1 cellular context compared by ENCODE assay signal in genomic region chr16:53433930-53434435, GRCh38.
TF ChIP-seq lines count a peak whose summit lies in the region.

No MANE protein-coding gene starts in this region.

TF ChIP-seq in K562, 482 proteins besides CTCF, POLR2A, EP300 and RAD21 (continued from another document):
- TF ChIP-seq ZNF407 (IDR thresholded peaks at IDR 0.05; ENCODE audit: low read depth): peak; percentile 97
- TF ChIP-seq ZNF197 (CRISPR knock-in tag; IDR thresholded peaks at IDR 0.05; ENCODE audit: low read depth): 0 out of 2 replicates have a peak, but pooled peaks have one; percentile 65
- no peak for TF ChIP-seq CC2D1A (IDR thresholded peaks at IDR 0.05)
- TF ChIP-seq, protein P1, sequence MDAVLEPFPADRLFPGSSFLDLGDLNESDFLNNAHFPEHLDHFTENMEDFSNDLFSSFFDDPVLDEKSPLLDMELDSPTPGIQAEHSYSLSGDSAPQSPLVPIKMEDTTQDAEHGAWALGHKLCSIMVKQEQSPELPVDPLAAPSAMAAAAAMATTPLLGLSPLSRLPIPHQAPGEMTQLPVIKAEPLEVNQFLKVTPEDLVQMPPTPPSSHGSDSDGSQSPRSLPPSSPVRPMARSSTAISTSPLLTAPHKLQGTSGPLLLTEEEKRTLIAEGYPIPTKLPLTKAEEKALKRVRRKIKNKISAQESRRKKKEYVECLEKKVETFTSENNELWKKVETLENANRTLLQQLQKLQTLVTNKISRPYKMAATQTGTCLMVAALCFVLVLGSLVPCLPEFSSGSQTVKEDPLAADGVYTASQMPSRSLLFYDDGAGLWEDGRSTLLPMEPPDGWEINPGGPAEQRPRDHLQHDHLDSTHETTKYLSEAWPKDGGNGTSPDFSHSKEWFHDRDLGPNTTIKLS (IDR thresholded peaks at IDR 0.05; ENCODE audit: borderline replicate concordance, low read depth): peak; percentile 73
- no peak for TF ChIP-seq ZNF175 (CRISPR knock-in tag; IDR thresholded peaks at IDR 0.05; ENCODE audit: low read depth)
- peak; percentile 88 for TF ChIP-seq KLF16 (IDR thresholded peaks at IDR 0.05)
- no peak for TF ChIP-seq ETV1 (tag; conservative IDR thresholded peaks at IDR 0.05; ENCODE audit: low read depth)
- peak; percentile 87 to 91 for TF ChIP-seq SIX5 (IDR thresholded peaks at IDR 0.05; ENCODE audit: borderline replicate concordance in 1 of 2, insufficient read depth in 1 of 2, low read depth in 1 of 2, low read length in 2 of 2)
- TF ChIP-seq, protein P2, sequence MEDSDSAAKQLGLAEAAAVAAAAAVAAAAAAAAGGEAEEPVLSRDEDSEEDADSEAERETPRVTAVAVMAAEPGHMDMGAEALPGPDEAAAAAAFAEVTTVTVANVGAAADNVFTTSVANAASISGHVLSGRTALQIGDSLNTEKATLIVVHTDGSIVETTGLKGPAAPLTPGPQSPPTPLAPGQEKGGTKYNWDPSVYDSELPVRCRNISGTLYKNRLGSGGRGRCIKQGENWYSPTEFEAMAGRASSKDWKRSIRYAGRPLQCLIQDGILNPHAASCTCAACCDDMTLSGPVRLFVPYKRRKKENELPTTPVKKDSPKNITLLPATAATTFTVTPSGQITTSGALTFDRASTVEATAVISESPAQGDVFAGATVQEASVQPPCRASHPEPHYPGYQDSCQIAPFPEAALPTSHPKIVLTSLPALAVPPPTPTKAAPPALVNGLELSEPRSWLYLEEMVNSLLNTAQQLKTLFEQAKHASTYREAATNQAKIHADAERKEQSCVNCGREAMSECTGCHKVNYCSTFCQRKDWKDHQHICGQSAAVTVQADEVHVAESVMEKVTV (CRISPR knock-in tag; IDR thresholded peaks at IDR 0.05): no peak
- no peak for TF ChIP-seq NFATC3 (IDR thresholded peaks at IDR 0.05)
- no peak for TF ChIP-seq CBX3 (IDR thresholded peaks at IDR 0.05; ENCODE audit: borderline replicate concordance in 1 of 2, low read length in 2 of 2)
- no peak for TF ChIP-seq CAMTA2 (CRISPR knock-in tag; conservative IDR thresholded peaks at IDR 0.05)
- TF ChIP-seq ZBTB2 (IDR thresholded peaks at IDR 0.05): no peak
- TF ChIP-seq MCM2 (IDR thresholded peaks at IDR 0.05; ENCODE audit: low read depth): no peak
- TF ChIP-seq XRCC5 (IDR thresholded peaks at IDR 0.05; ENCODE audit: low read depth, low read length): no peak
- no peak for TF ChIP-seq TAF7 (tag; IDR thresholded peaks at IDR 0.05)
